Comparison of ENCODE assay signal across 7 cellular contexts in the genomic region with DNA sequence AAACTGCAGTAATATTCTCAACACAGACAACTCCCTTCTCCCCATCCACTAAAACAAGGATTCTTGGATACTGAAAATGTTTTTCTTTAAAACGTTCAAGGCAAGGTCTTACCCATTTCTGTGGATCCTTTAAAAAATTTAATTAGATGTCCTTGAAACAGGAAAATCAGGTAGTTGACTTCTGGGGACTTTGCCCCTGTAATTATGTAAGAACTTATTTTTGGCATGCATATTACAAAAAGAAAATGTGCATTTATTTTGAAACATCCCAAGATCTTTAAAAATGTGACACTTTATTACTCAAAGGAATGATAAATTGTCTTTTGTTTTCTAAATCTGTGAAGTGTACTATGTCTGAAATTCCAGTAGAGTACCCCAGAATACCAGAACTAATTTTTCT. TPM values are rescaled to one million over a fixed set of nuclear protein-coding genes. Genes with fewer than 3 reads are reported as not detected.
"Had no signal": no experiment of that assay in that cellular context is flagged by ENCODE, and none has a peak within 500 bp of the region (broad histone marks: within the 10 kb centered on the region; RNA-seq: fewer than 3 reads in every experiment).

No MANE protein-coding gene starts in this region.

- H3K4me3 ChIP-seq: GM23338 had no signal

- ATAC-seq: GM23338 had no signal

- H2AFZ ChIP-seq: GM23338 had no signal

- DNase-seq: H9, KBM-7 had no signal

- FAIRE-seq: H1, H54, HTR-8/SVneo had no signal

- H3K4me2 ChIP-seq: GM23338 had no signal

RNA-seq across cellular contexts. Expression of a gene that starts 25.8 kb away (rescaled TPM):
- total RNA-seq: HT-29 had no signal
